In the genomic region with DNA sequence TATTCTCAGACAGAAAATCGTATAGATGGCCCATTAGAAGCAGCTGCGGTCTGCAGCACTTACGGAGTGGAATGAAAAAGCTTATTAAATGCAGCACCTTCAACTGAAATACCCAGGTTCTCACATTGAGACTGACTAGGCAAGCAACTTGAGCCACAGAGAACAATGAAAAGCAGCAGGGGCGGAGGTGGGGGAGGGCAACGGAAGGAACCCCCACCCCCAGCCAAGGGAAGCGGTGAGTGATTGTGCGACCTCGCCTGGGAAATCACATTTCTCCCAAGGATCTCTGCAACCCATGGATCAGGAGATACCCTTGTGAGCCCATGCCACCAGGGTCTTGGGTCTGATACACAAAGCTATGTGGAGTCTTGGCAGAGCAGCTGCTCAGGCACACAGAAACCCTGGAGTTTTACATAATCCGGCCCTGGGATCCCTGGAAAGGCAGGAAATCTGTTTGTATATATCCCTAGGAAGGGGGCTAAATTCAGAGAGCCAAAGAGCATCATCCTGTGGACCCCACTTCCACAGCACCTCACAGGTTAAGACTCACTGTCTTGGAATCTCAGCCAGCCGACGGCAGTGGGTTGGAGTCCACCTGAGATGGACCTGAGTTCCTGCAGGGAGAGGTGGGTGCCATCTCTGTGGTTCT, we compare ENCODE assay signal across 1 cellular context.
TF ChIP-seq lines count a peak whose summit lies in the region.

No MANE protein-coding gene starts in this region.

TF ChIP-seq in WTC11, 78 proteins besides CTCF, POLR2A, EP300 and RAD21:
- TF ChIP-seq, protein P1, sequence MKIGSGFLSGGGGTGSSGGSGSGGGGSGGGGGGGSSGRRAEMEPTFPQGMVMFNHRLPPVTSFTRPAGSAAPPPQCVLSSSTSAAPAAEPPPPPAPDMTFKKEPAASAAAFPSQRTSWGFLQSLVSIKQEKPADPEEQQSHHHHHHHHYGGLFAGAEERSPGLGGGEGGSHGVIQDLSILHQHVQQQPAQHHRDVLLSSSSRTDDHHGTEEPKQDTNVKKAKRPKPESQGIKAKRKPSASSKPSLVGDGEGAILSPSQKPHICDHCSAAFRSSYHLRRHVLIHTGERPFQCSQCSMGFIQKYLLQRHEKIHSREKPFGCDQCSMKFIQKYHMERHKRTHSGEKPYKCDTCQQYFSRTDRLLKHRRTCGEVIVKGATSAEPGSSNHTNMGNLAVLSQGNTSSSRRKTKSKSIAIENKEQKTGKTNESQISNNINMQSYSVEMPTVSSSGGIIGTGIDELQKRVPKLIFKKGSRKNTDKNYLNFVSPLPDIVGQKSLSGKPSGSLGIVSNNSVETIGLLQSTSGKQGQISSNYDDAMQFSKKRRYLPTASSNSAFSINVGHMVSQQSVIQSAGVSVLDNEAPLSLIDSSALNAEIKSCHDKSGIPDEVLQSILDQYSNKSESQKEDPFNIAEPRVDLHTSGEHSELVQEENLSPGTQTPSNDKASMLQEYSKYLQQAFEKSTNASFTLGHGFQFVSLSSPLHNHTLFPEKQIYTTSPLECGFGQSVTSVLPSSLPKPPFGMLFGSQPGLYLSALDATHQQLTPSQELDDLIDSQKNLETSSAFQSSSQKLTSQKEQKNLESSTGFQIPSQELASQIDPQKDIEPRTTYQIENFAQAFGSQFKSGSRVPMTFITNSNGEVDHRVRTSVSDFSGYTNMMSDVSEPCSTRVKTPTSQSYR (CRISPR knock-in tag; IDR thresholded peaks at IDR 0.05) = peak; percentile 74
- TF ChIP-seq, protein P2, sequence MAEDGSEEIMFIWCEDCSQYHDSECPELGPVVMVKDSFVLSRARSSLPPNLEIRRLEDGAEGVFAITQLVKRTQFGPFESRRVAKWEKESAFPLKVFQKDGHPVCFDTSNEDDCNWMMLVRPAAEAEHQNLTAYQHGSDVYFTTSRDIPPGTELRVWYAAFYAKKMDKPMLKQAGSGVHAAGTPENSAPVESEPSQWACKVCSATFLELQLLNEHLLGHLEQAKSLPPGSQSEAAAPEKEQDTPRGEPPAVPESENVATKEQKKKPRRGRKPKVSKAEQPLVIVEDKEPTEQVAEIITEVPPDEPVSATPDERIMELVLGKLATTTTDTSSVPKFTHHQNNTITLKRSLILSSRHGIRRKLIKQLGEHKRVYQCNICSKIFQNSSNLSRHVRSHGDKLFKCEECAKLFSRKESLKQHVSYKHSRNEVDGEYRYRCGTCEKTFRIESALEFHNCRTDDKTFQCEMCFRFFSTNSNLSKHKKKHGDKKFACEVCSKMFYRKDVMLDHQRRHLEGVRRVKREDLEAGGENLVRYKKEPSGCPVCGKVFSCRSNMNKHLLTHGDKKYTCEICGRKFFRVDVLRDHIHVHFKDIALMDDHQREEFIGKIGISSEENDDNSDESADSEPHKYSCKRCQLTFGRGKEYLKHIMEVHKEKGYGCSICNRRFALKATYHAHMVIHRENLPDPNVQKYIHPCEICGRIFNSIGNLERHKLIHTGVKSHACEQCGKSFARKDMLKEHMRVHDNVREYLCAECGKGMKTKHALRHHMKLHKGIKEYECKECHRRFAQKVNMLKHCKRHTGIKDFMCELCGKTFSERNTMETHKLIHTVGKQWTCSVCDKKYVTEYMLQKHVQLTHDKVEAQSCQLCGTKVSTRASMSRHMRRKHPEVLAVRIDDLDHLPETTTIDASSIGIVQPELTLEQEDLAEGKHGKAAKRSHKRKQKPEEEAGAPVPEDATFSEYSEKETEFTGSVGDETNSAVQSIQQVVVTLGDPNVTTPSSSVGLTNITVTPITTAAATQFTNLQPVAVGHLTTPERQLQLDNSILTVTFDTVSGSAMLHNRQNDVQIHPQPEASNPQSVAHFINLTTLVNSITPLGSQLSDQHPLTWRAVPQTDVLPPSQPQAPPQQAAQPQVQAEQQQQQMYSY (CRISPR knock-in tag; IDR thresholded peaks at IDR 0.05) = 0 out of 2 replicates have a peak, but pooled peaks have one; percentile 21
